ENCODE assay signal across 9 cellular contexts in genomic region chr13:52162279-52163101, GRCh38. TPM values are rescaled to one million over a fixed set of nuclear protein-coding genes. Genes with fewer than 3 reads are reported as not detected.
DNase-seq lines count a peak whose midpoint lies in the region; TF ChIP-seq lines count a peak whose summit lies in the region.
"Had no signal": no experiment of that assay in that cellular context is flagged by ENCODE, and none has a peak within 500 bp of the region (broad histone marks: within the 10 kb centered on the region; RNA-seq: fewer than 3 reads in every experiment).

No MANE protein-coding gene starts in this region.

- TF ChIP-seq CTCF in left ventricle myocardium inferior (IDR thresholded peaks at IDR 0.05; ENCODE audit: borderline replicate concordance) (no peak), cardiac fibroblast (IDR thresholded peaks at IDR 0.05; ENCODE audit: low read depth, low read length) (no peak), type B pancreatic cell (conservative IDR thresholded peaks at IDR 0.05) (no peak)

- no peaks in the 10 kb centered on the region for H3K27me3 ChIP-seq in left ventricle myocardium inferior (ENCODE audit: low read depth)

- no peaks in the 10 kb centered on the region for H3K9me3 ChIP-seq in left ventricle myocardium inferior (replicated peaks)

- no peak for DNase-seq in left ventricle myocardium inferior
- no peak for DNase-seq in cardiac septum (ENCODE audit: low spot score)
- DNase-seq in cardiac fibroblast (ENCODE audit: low read depth in 2 of 2), result peak; percentile 42 to 63
- peak; percentile 77 to 86 for DNase-seq in lung microvascular endothelial cell (ENCODE audit: low read depth in 2 of 2)
- DNase-seq in type B pancreatic cell (ENCODE audit: extremely low spot score, unreplicated experiment), result no peak
- no peak for DNase-seq in HK-2 (ENCODE audit: unreplicated experiment)
- no peak for DNase-seq in NCI-H128 (lab: John Stamatoyannopoulos, UW; ENCODE audit: unreplicated experiment)
- no peak for DNase-seq in activated CD4-positive, alpha-beta T cell treated with anti-CD3 and anti-CD28 coated beads, Interleukin-2, amount 50 U/mL, for 48 hours
- DNase-seq: activated B cell treated with CpG ODN at 0.5 μM for 24 hours had no signal

- H3K27ac ChIP-seq in left ventricle myocardium inferior (replicated peaks), result peak overlapping the region; percentile 71

- intact Hi-C loops in left ventricle myocardium inferior (cut with micrococcal nuclease), result no loop called here
- intact Hi-C loops in cardiac septum (cut with DNase I), result no loop called here

- H3K4me3 ChIP-seq in left ventricle myocardium inferior, result no peak overlapping the region
- H3K4me3 ChIP-seq in cardiac fibroblast (replicated peaks in 1 of 2; ENCODE audit: low read depth in 2 of 2, low read length in 2 of 2), result no peak overlapping the region

- peaks cover 14% of the 10 kb centered on the region for H3K36me3 Mint-ChIP-seq in type B pancreatic cell

- peaks cover 54% of the 10 kb centered on the region for H3K4me1 ChIP-seq in left ventricle myocardium inferior

- peaks cover 17% of the 10 kb centered on the region for H3K36me3 ChIP-seq in left ventricle myocardium inferior

- H3K4me1 Mint-ChIP-seq in type B pancreatic cell (ENCODE audit: unreplicated experiment), result peaks cover 39% of the 10 kb centered on the region

- H3K27me3 Mint-ChIP-seq in type B pancreatic cell, result no peaks in the 10 kb centered on the region
- H3K27me3 Mint-ChIP-seq: activated B cell treated with CpG ODN at 0.5 μM for 24 hours had no signal

- no peaks in the 10 kb centered on the region for H3K9me3 Mint-ChIP-seq in type B pancreatic cell
- H3K9me3 Mint-ChIP-seq: activated B cell treated with CpG ODN at 0.5 μM for 24 hours had no signal

- peak overlapping the region; percentile 53 for H3K27ac Mint-ChIP-seq in type B pancreatic cell
- H3K27ac Mint-ChIP-seq: activated B cell treated with CpG ODN at 0.5 μM for 24 hours had no signal

- H3K4me3 Mint-ChIP-seq in type B pancreatic cell, result peak overlapping the region; percentile 7
- H3K4me3 Mint-ChIP-seq: activated B cell treated with CpG ODN at 0.5 μM for 24 hours had no signal

RNA-seq across cellular contexts. Expression of gene NEK3, which starts 3.1 kb away (rescaled TPM):
- total RNA-seq in left ventricle myocardium inferior, result 4.3 TPM
- 7.5 TPM for total RNA-seq in cardiac septum
- 6.9 and 13.5 TPM in 2 replicates for total RNA-seq in lung microvascular endothelial cell
- total RNA-seq in type B pancreatic cell (ENCODE audit: low replicate concordance), result 14.7 and 28.3 TPM in 2 replicates

RNA-seq across cellular contexts. Expression of gene NEK5, which starts 33.6 kb away (rescaled TPM):
- total RNA-seq in left ventricle myocardium inferior, result 0.25 TPM
- 0.67 TPM for total RNA-seq in cardiac septum
- under 0.01 and 0.20 TPM in 2 replicates for total RNA-seq in lung microvascular endothelial cell
- 1.5 and 5.2 TPM in 2 replicates for total RNA-seq in type B pancreatic cell (ENCODE audit: low replicate concordance)
- total RNA-seq: activated B cell treated with CpG ODN at 0.5 μM for 24 hours had no signal

Comparison
In these comparisons a context has a peak if more than half of its experiments do, and no peak if none do; other contexts are left out.
1. DNase-seq: peak in cardiac fibroblast (2 of 2) and lung microvascular endothelial cell (2 of 2); none in left ventricle myocardium inferior (single experiment), cardiac septum (single experiment), type B pancreatic cell (single experiment), HK-2 (single experiment), NCI-H128 (single experiment) and activated CD4-positive, alpha-beta T cell treated with anti-CD3 and anti-CD28 coated beads, Interleukin-2, amount 50 U/mL, for 48 hours (0 of 2).